In the genomic region with DNA sequence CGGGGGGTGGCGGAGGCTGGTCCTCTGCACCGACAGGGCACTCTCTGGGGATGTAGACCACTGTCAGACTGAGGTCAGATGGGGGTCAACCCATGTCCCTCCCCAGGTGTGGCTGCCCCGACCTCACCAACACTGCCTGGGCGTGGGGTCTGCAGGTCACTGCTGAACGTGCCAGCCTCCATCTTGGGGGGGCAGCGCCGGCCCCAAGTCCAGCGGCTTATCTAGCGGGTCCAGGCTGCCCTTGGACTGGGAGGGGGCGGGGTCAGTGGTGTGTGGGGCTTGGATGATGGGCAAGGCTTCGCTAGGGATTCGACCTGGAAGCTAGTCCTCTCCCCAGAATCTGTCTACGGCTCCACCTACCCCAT, we compare ENCODE assay signal across 10 cellular contexts.
A peak's percentile ranks its signal among the peaks of the same experiment; 100 is the strongest.
DNase-seq lines count a peak whose midpoint lies in the region; TF ChIP-seq lines count a peak whose summit lies in the region.
"Had no signal": no experiment of that assay in that cellular context is flagged by ENCODE, and none has a peak within 500 bp of the region (broad histone marks: within the 10 kb centered on the region; RNA-seq: fewer than 3 reads in every experiment).

No MANE protein-coding gene starts in this region.

- H3K4me2 ChIP-seq in H9 (ENCODE audit: insufficient read depth, insufficient read length, low read length) (peak overlapping the region; percentile 58), skeletal muscle satellite cell (ENCODE audit: low read length) (peak overlapping the region; percentile 33)

- no peak overlapping the region for H2BK15ac ChIP-seq in H9 (ENCODE audit: low read depth, low read length)

- H3K56ac ChIP-seq in H9 (ENCODE audit: insufficient read length, low read depth, low read length), result no peak overlapping the region

- H2AFZ ChIP-seq in H9 (ENCODE audit: low read length), result no peak overlapping the region

- no peak overlapping the region for H3K23ac ChIP-seq in H9 (ENCODE audit: insufficient read length, low read depth, low read length)

- no peak overlapping the region for H3K18ac ChIP-seq in H9 (ENCODE audit: insufficient read length, low read depth, low read length)

- H3K79me2 ChIP-seq in H9 (ENCODE audit: insufficient read depth, low read length), result no peaks in the 10 kb centered on the region

- H3K4me1 ChIP-seq in H9 (ENCODE audit: insufficient read depth, low read length), result no peaks in the 10 kb centered on the region
- H3K4me1 ChIP-seq in iPS-18a (ENCODE audit: control insufficient read depth, low read depth, low read length), result no peaks in the 10 kb centered on the region
- no peaks in the 10 kb centered on the region for H3K4me1 ChIP-seq in skeletal muscle satellite cell (ENCODE audit: control insufficient read depth, insufficient read depth, low read length)

- H4K8ac ChIP-seq in H9 (replicated peaks; ENCODE audit: insufficient read length, low read depth, low read length), result no peak overlapping the region

- H3K27ac Mint-ChIP-seq in H9 (no peak overlapping the region), glutamatergic neuron (ENCODE audit: unreplicated experiment) (no peak overlapping the region)
- H3K27ac Mint-ChIP-seq: T-cell had no signal

- no peak overlapping the region for H3K9ac ChIP-seq in H9 (ENCODE audit: extremely low read depth, insufficient read length, low read length)
- no peak overlapping the region for H3K9ac ChIP-seq in iPS-18a (ENCODE audit: low read length)
- no peak overlapping the region for H3K9ac ChIP-seq in skeletal muscle satellite cell (ENCODE audit: low read depth, low read length)

- no peak overlapping the region for H2BK20ac ChIP-seq in H9 (ENCODE audit: low read depth, low read length, poor library complexity, severe bottlenecking)

- H3K9me3 Mint-ChIP-seq in H9, result no peaks in the 10 kb centered on the region
- peaks cover 4% of the 10 kb centered on the region for H3K9me3 Mint-ChIP-seq in glutamatergic neuron (ENCODE audit: unreplicated experiment)
- H3K9me3 Mint-ChIP-seq: activated T-cell treated with anti-CD3 and anti-CD28 coated beads, Interleukin-2, amount 50 U/mL, for 4 hours; T-cell had no signal

- peaks cover 7 to 18% of the 10 kb centered on the region in 2 experiments for H3K4me1 Mint-ChIP-seq in H9
- peaks cover 8% of the 10 kb centered on the region for H3K4me1 Mint-ChIP-seq in glutamatergic neuron (ENCODE audit: low read depth, unreplicated experiment)
- H3K4me1 Mint-ChIP-seq: T-cell had no signal

- no peaks in the 10 kb centered on the region for H3K36me3 Mint-ChIP-seq in H9 (ENCODE audit: insufficient read depth in 1 of 3, low read depth in 3 of 3)
- H3K36me3 Mint-ChIP-seq in glutamatergic neuron (ENCODE audit: unreplicated experiment), result no peaks in the 10 kb centered on the region
- H3K36me3 Mint-ChIP-seq: T-cell had no signal

- TF ChIP-seq CTCF in H9 (conservative IDR thresholded peaks at IDR 0.05) (no peak), VCaP (conservative IDR thresholded peaks at IDR 0.05) (no peak), glutamatergic neuron (IDR thresholded peaks at IDR 0.05; ENCODE audit: partially characterized antibody, unreplicated experiment) (no peak)

- H3K27me3 Mint-ChIP-seq in H9 (ENCODE audit: low read depth) (peaks cover 29% of the 10 kb centered on the region), glutamatergic neuron (ENCODE audit: unreplicated experiment) (peaks cover 5% of the 10 kb centered on the region)

- no peak overlapping the region for H3T11ph ChIP-seq in H9 (ENCODE audit: low read length)

- H3K4me3 ChIP-seq in iPS-18a (ENCODE audit: low read length) (peak overlapping the region; percentile 59), skeletal muscle satellite cell (ENCODE audit: low read length) (no peak overlapping the region)

- no peak overlapping the region for H2BK5ac ChIP-seq in H9 (ENCODE audit: insufficient read length, low read length)

- no peaks in the 10 kb centered on the region for H3K27me3 ChIP-seq in H9 (ENCODE audit: insufficient read depth, low read length)
- no peaks in the 10 kb centered on the region for H3K27me3 ChIP-seq in iPS-18a (ENCODE audit: control insufficient read depth, insufficient read depth, low read length)
- H3K27me3 ChIP-seq in skeletal muscle satellite cell (ENCODE audit: control insufficient read depth, insufficient read depth, low read length), result no peaks in the 10 kb centered on the region

- no peaks in the 10 kb centered on the region for H4K20me1 ChIP-seq in H9 (ENCODE audit: control insufficient read depth, insufficient read depth, insufficient read length)

- peaks cover 8% of the 10 kb centered on the region for H3K23me2 ChIP-seq in H9 (ENCODE audit: insufficient read length, low read depth, low read length, poor library complexity, severe bottlenecking)

- H3K4me3 Mint-ChIP-seq in H9 (peak overlapping the region; percentile 51 to 79), glutamatergic neuron (ENCODE audit: unreplicated experiment) (no peak overlapping the region)
- H3K4me3 Mint-ChIP-seq: activated T-cell treated with anti-CD3 and anti-CD28 coated beads, Interleukin-2, amount 50 U/mL, for 4 hours had no signal

- no peak overlapping the region for H2BK120ac ChIP-seq in H9 (ENCODE audit: low read depth, low read length, poor library complexity, severe bottlenecking)

- H3K36me3 ChIP-seq in iPS-18a (ENCODE audit: control insufficient read depth, low read depth, low read length) (no peaks in the 10 kb centered on the region), skeletal muscle satellite cell (ENCODE audit: insufficient read depth, low read length) (no peaks in the 10 kb centered on the region)

- H3K79me1 ChIP-seq in H9 (ENCODE audit: insufficient read depth, low read depth, low read length, poor library complexity, severe bottlenecking), result no peaks in the 10 kb centered on the region

- H3K14ac ChIP-seq in H9 (ENCODE audit: insufficient read depth, low read length), result no peak overlapping the region

- DNase-seq in H9 (no peak), pons (ENCODE audit: low spot score) (no peak), glutamatergic neuron (no peak), HuH-7.5 (ENCODE audit: low spot score) (no peak), SKM-1 treated with dmso at 0.1 percent for 144 hours (lab: John Stamatoyannopoulos, UW; ENCODE audit: unreplicated experiment) (no peak)

- H4K5ac ChIP-seq in H9 (ENCODE audit: insufficient read length, low read depth, low read length), result no peak overlapping the region

- H2AK5ac ChIP-seq in H9 (ENCODE audit: insufficient read length, low read length), result no peak overlapping the region

- no peak overlapping the region for H4K91ac ChIP-seq in H9 (ENCODE audit: insufficient read length, low read depth, low read length)

- H2BK12ac ChIP-seq in H9 (ENCODE audit: insufficient read length, low read depth, low read length), result no peak overlapping the region

- H3K4ac ChIP-seq in H9 (ENCODE audit: low read depth, low read length), result no peak overlapping the region

- H3K27ac ChIP-seq in H9 (ENCODE audit: insufficient read length, low read depth, low read length), result no peak overlapping the region
- H3K27ac ChIP-seq in VCaP, result peak overlapping the region; percentile 89
- no peak overlapping the region for H3K27ac ChIP-seq in iPS-18a (ENCODE audit: low read length)

- WGBS in H9 (ENCODE audit: extremely low coverage, insufficient read length, low lambda C conversion rate), result no CpG with 5 or more reads among the region's 14 CpGs

- H3K9me3 ChIP-seq in H9 (ENCODE audit: control insufficient read depth, low read depth, low read length) (no peaks in the 10 kb centered on the region), iPS-18a (ENCODE audit: control insufficient read depth, low read depth, low read length) (no peaks in the 10 kb centered on the region), skeletal muscle satellite cell (replicated peaks; ENCODE audit: low read length) (no peaks in the 10 kb centered on the region)
